Comparison of ENCODE assay signal across 14 cellular contexts in the genomic region with DNA sequence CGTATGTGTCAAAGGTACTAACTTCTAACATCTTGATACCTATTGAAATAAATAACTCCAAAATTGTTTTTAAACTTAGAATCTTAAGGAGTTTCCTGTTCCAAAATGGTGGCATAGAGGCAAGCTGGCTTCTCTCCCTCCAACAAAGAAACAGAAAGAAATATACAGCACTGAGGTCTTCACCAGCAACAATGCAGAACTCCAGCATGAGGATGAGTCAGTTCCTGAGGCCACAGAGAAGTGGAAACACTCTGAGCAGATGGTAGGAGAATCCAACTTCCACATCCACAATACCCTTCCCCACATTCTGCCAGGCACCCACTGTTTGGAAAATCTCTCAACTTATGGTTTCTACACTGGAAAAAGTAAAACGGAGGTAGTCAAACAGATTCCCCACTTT. TPM values are rescaled to one million over a fixed set of nuclear protein-coding genes. Genes with fewer than 3 reads are reported as not detected.
A peak's percentile ranks its signal among the peaks of the same experiment; 100 is the strongest.
DNase-seq lines count a peak whose midpoint lies in the region; TF ChIP-seq lines count a peak whose summit lies in the region.
"Had no signal": no experiment of that assay in that cellular context is flagged by ENCODE, and none has a peak within 500 bp of the region (broad histone marks: within the 10 kb centered on the region; RNA-seq: fewer than 3 reads in every experiment).

No MANE protein-coding gene starts in this region.

- peak; percentile 11 for DNase-seq in CD1c-positive myeloid dendritic cell (ENCODE audit: extremely low spot score)
- peak; percentile 62 for DNase-seq in HT1080 (ENCODE audit: low read depth)
- DNase-seq in cardiac fibroblast (ENCODE audit: low read depth in 2 of 2) = peak; percentile 3 to 42
- peak; percentile 18 for DNase-seq in glomerular endothelial cell (ENCODE audit: extremely low read depth, low read depth, low spot score)
- DNase-seq in NCI-H82 (lab: John Stamatoyannopoulos, UW) = no peak
- DNase-seq in NCI-H1436 treated with DMSO at 0.1 percent for 48 hours (lab: John Stamatoyannopoulos, UW) = no peak
- no peak for DNase-seq in activated CD4-positive, alpha-beta T cell treated with anti-CD3 and anti-CD28 coated beads, Interleukin-2, amount 50 U/mL, for 4 hours
- no peak for DNase-seq in posterior cingulate gyrus
- DNase-seq: DMS79, KG1, NCI-H1048, NCI-H2107, NCI-H345, NCI-H526 treated with DMSO at 0.1 percent for 48 hours had no signal

- no peak overlapping the region for H3K4me3 ChIP-seq in cardiac fibroblast (replicated peaks in 1 of 2; ENCODE audit: low read depth in 2 of 2, low read length in 2 of 2)

- intact Hi-C loops in posterior cingulate gyrus (cut with DNase I) = no loop called here

- no peak for TF ChIP-seq CTCF in cardiac fibroblast (IDR thresholded peaks at IDR 0.05; ENCODE audit: low read depth, low read length)

RNA-seq across cellular contexts. Expression of gene PPIH, which starts 12.2 kb away (rescaled TPM):
- 107 and 124 TPM in 2 replicates for total RNA-seq in HT1080 (2014; rRNA removed; shearing (Covaris generic))
- polyA plus RNA-seq in HT1080 (2015; cell fraction: cytosol; rRNA removed) = 89.8 and 97.0 TPM in 2 replicates
- polyA plus RNA-seq in HT1080 (2015; cell fraction: nucleus; rRNA removed) = 61.7 and 62.6 TPM in 2 replicates
- 21.5 and 40.6 TPM in 2 replicates for total RNA-seq in glomerular endothelial cell

RNA-seq across cellular contexts. Expression of gene YBX1, which starts 36.2 kb away (rescaled TPM):
- total RNA-seq in HT1080 (2014; rRNA removed; shearing (Covaris generic)) = 1,248 and 1,380 TPM in 2 replicates
- 1,043 and 1,103 TPM in 2 replicates for polyA plus RNA-seq in HT1080 (2015; cell fraction: cytosol; rRNA removed)
- 390 and 396 TPM in 2 replicates for polyA plus RNA-seq in HT1080 (2015; cell fraction: nucleus; rRNA removed)
- 620 TPM in 2 replicates for total RNA-seq in glomerular endothelial cell

Comparison
In these comparisons a context has a peak if more than half of its experiments do, and no peak if none do; other contexts are left out.
1. DNase-seq: peak in CD1c-positive myeloid dendritic cell (single experiment), HT1080 (single experiment), cardiac fibroblast (2 of 2) and glomerular endothelial cell (single experiment); none in NCI-H82 (single experiment), NCI-H1436 treated with DMSO at 0.1 percent for 48 hours (single experiment), activated CD4-positive, alpha-beta T cell treated with anti-CD3 and anti-CD28 coated beads, Interleukin-2, amount 50 U/mL, for 4 hours (0 of 2) and posterior cingulate gyrus (0 of 10).